Comparison of ENCODE assay signal across 17 cellular contexts in genomic region chr20:59566631-59567524, GRCh38. TPM values are rescaled to one million over a fixed set of nuclear protein-coding genes. Genes with fewer than 3 reads are reported as not detected.
A peak's percentile ranks its signal among the peaks of the same experiment; 100 is the strongest.
DNase-seq lines count a peak whose midpoint lies in the region; ATAC-seq and TF ChIP-seq lines count a peak whose summit lies in the region.
"Had no signal": no experiment of that assay in that cellular context is flagged by ENCODE, and none has a peak within 500 bp of the region (broad histone marks: within the 10 kb centered on the region; RNA-seq: fewer than 3 reads in every experiment).

No MANE protein-coding gene starts in this region.

- TF ChIP-seq CTCF in spleen (IDR thresholded peaks at IDR 0.05 in 8 of 11, conservative IDR thresholded peaks at IDR 0.05 in 3 of 11), result no peak
- no peak for TF ChIP-seq CTCF in endodermal cell (conservative IDR thresholded peaks at IDR 0.05)

- CTCF ChIA-PET in activated CD8-positive, alpha-beta T cell treated with anti-CD3 and anti-CD28 coated beads, Interleukin-2, amount 10 ng/mL, durations not matched to agents 7 days and 5 days (lab: Charles Lee), result no interaction called here

- H3K36me3 ChIP-seq in spleen (no peaks in the 10 kb centered on the region), endodermal cell (ENCODE audit: control insufficient read depth, insufficient read depth, low read length) (no peaks in the 10 kb centered on the region)
- H3K36me3 ChIP-seq: BLaER1 treated with 17β-estradiol and CSF1 and Interleukin-3, amounts not matched to agents 10 nM and 100 nM; MG63; Peyer's patch had no signal

- H3K27me3 ChIP-seq in spleen (replicated peaks in 1 of 7) (peaks cover 0 to 37% (median 3%) of the 10 kb centered on the region in 7 donors), endodermal cell (ENCODE audit: control insufficient read depth, insufficient read depth, low read length, poor library complexity, severe bottlenecking) (peaks cover 23% of the 10 kb centered on the region)
- H3K27me3 ChIP-seq: BLaER1 treated with 17β-estradiol and CSF1 and Interleukin-3, amounts not matched to agents 10 nM and 100 nM; Peyer's patch had no signal

- no peak overlapping the region for H3K9ac ChIP-seq in endodermal cell (ENCODE audit: extremely low read depth, low read length, poor library complexity, severe bottlenecking)
- H3K9ac ChIP-seq: BLaER1 treated with 17β-estradiol and CSF1 and Interleukin-3, amounts not matched to agents 10 nM and 100 nM had no signal

- no peak overlapping the region for H3K4me3 Mint-ChIP-seq in activated CD8-positive, alpha-beta T cell treated with anti-CD3 and anti-CD28 coated beads, Interleukin-2, amount 10 ng/mL, durations not matched to agents 7 days and 5 days
- no peak overlapping the region for H3K4me3 Mint-ChIP-seq in endodermal cell
- H3K4me3 Mint-ChIP-seq: CD8-positive, alpha-beta T cell had no signal

- H3K27me3 Mint-ChIP-seq in activated CD8-positive, alpha-beta T cell treated with anti-CD3 and anti-CD28 coated beads, Interleukin-2, amount 10 ng/mL, durations not matched to agents 7 days and 5 days (ENCODE audit: low read depth), result peaks cover 4% of the 10 kb centered on the region
- peaks cover 36% of the 10 kb centered on the region for H3K27me3 Mint-ChIP-seq in endodermal cell (ENCODE audit: insufficient read depth)

- POLR2A ChIA-PET in activated CD8-positive, alpha-beta T cell treated with anti-CD3 and anti-CD28 coated beads, Interleukin-2, amount 10 ng/mL, durations not matched to agents 7 days and 5 days (lab: Charles Lee), result no interaction called here

- WGBS in spleen, 5 donors, result 84 to 87% (median 85%) methylated on average over 23 of the region's 23 CpGs
- WGBS in endodermal cell (ENCODE audit: insufficient coverage in 1 of 2, insufficient read length in 1 of 2), 2 experiments, result 88 to 89% methylated on average over 16 to 23 of the region's 23 CpGs

- no peaks in the 10 kb centered on the region for H3K4me1 Mint-ChIP-seq in activated CD8-positive, alpha-beta T cell treated with anti-CD3 and anti-CD28 coated beads, Interleukin-2, amount 10 ng/mL, durations not matched to agents 7 days and 5 days (ENCODE audit: low read depth)
- H3K4me1 Mint-ChIP-seq in endodermal cell, result peaks cover 5% of the 10 kb centered on the region

- ATAC-seq in left lobe of liver, result no peak
- no peak for ATAC-seq in activated CD8-positive, alpha-beta T cell treated with anti-CD3 and anti-CD28 coated beads, Interleukin-2, amount 10 ng/mL, durations not matched to agents 7 days and 5 days
- ATAC-seq: CD8-positive, alpha-beta T cell had no signal

- TF ChIP-seq POLR2A in spleen (IDR thresholded peaks at IDR 0.05), result no peak

- no peaks in the 10 kb centered on the region for H3K36me3 Mint-ChIP-seq in activated CD8-positive, alpha-beta T cell treated with anti-CD3 and anti-CD28 coated beads, Interleukin-2, amount 10 ng/mL, durations not matched to agents 7 days and 5 days (ENCODE audit: low read depth)
- H3K36me3 Mint-ChIP-seq in endodermal cell (ENCODE audit: low read depth), result no peaks in the 10 kb centered on the region
- H3K36me3 Mint-ChIP-seq: CD8-positive, alpha-beta T cell had no signal

- DNase-seq in M059J (ENCODE audit: low read depth), result peak; percentile 14
- peak; percentile 35 for DNase-seq in left lobe of liver (ENCODE audit: low spot score)
- DNase-seq in spleen, result peak; percentile 66
- DNase-seq in activated CD8-positive, alpha-beta T cell treated with anti-CD3 and anti-CD28 coated beads, Interleukin-2, amount 10 ng/mL, durations not matched to agents 7 days and 5 days, result no peak
- DNase-seq in iPS-NIHi7 (ENCODE audit: extremely low spot score), result no peak
- DNase-seq in DMS 273 treated with DMSO at 0.1 percent for 48 hours (lab: John Stamatoyannopoulos, UW), result no peak
- no peak for DNase-seq in endodermal cell
- DNase-seq: Calu3, MG63, NCI-H1092 treated with DMSO at 0.1 percent for 48 hours, NCI-H146, NCI-H2081, Peyer's patch, Right ventricle myocardium superior had no signal

- no peak overlapping the region for H3K4me3 ChIP-seq in spleen
- H3K4me3 ChIP-seq in endodermal cell (ENCODE audit: low read length), result no peak overlapping the region
- H3K4me3 ChIP-seq: BLaER1 treated with 17β-estradiol and CSF1 and Interleukin-3, amounts not matched to agents 10 nM and 100 nM; MG63; Peyer's patch had no signal

- no peaks in the 10 kb centered on the region for H3K9me3 Mint-ChIP-seq in activated CD8-positive, alpha-beta T cell treated with anti-CD3 and anti-CD28 coated beads, Interleukin-2, amount 10 ng/mL, durations not matched to agents 7 days and 5 days (ENCODE audit: insufficient read depth)
- no peaks in the 10 kb centered on the region for H3K9me3 Mint-ChIP-seq in endodermal cell
- H3K9me3 Mint-ChIP-seq: CD8-positive, alpha-beta T cell had no signal

- H3K9me3 ChIP-seq in spleen (no peaks in the 10 kb centered on the region), endodermal cell (ENCODE audit: control insufficient read depth, low read length) (peaks cover 13% of the 10 kb centered on the region)
- H3K9me3 ChIP-seq: BLaER1 treated with 17β-estradiol and CSF1 and Interleukin-3, amounts not matched to agents 10 nM and 100 nM; MG63; Peyer's patch had no signal

- H3K4me1 ChIP-seq in spleen, result peaks cover 0 to 8% (median 4%) of the 10 kb centered on the region in 6 donors
- no peaks in the 10 kb centered on the region for H3K4me1 ChIP-seq in endodermal cell (ENCODE audit: control insufficient read depth, insufficient read depth, low read length)
- H3K4me1 ChIP-seq: Peyer's patch had no signal

- intact Hi-C loops in spleen (cut with DNase I; ENCODE audit: low total_unique reads), result no loop called here

- no peak overlapping the region for H3K27ac Mint-ChIP-seq in activated CD8-positive, alpha-beta T cell treated with anti-CD3 and anti-CD28 coated beads, Interleukin-2, amount 10 ng/mL, durations not matched to agents 7 days and 5 days
- no peak overlapping the region for H3K27ac Mint-ChIP-seq in endodermal cell
- H3K27ac Mint-ChIP-seq: CD8-positive, alpha-beta T cell had no signal

- no peak overlapping the region for H3K27ac ChIP-seq in spleen
- H3K27ac ChIP-seq in endodermal cell (ENCODE audit: low read depth, low read length), result no peak overlapping the region
- H3K27ac ChIP-seq: BLaER1 treated with 17β-estradiol and CSF1 and Interleukin-3, amounts not matched to agents 10 nM and 100 nM; Peyer's patch had no signal

RNA-seq across cellular contexts. Expression of gene PHACTR3, which starts 37.5 kb away (rescaled TPM):
- not detected in 2 replicates for total RNA-seq in M059J (2014; rRNA removed; shearing (Covaris generic))
- total RNA-seq in left lobe of liver (0.25 TPM), spleen (10 to 100 TPM in 4 of 7 donors, 1 to 10 TPM in 3; 7.3 to 15.0 (median 10.1) TPM), endodermal cell (under 1 TPM in 1 of 2 donors, not detected in 1; 0.13 TPM)
- polyA plus RNA-seq in spleen, result 1 to 10 TPM; 1.4 to 2.6 (median 1.4) TPM
- not detected for total RNA-seq in activated CD8-positive, alpha-beta T cell treated with anti-CD3 and anti-CD28 coated beads, Interleukin-2, amount 10 ng/mL, durations not matched to agents 7 days and 5 days
- 6.1 TPM for polyA plus RNA-seq in endodermal cell (2013, experiment 1 of 2)
- polyA plus RNA-seq in endodermal cell (2013, experiment 2 of 2), result 7.1 TPM
- total RNA-seq: CD8-positive, alpha-beta T cell; NCI-H460 had no signal

Comparison
In these comparisons a context has a peak if more than half of its experiments do, and no peak if none do; other contexts are left out.
1. DNase-seq: peak in M059J (single experiment), left lobe of liver (single experiment) and spleen (single experiment); none in activated CD8-positive, alpha-beta T cell treated with anti-CD3 and anti-CD28 coated beads, Interleukin-2, amount 10 ng/mL, durations not matched to agents 7 days and 5 days (single experiment), iPS-NIHi7 (single experiment), DMS 273 treated with DMSO at 0.1 percent for 48 hours (single experiment) and endodermal cell (single experiment).